1 cellular context compared by ENCODE assay signal in genomic region chr13:73879346-73880020, GRCh38.
A peak's percentile ranks its signal among the peaks of the same experiment; 100 is the strongest.
TF ChIP-seq lines count a peak whose summit lies in the region.

No MANE protein-coding gene starts in this region.

TF ChIP-seq in HEK293, 187 proteins besides CTCF, POLR2A, EP300 and RAD21 (continued from another document):
- peak; percentile 62 for TF ChIP-seq TRIM28 (IDR thresholded peaks at IDR 0.05; ENCODE audit: borderline replicate concordance, low read length)
- TF ChIP-seq GFI1B (tag by site-specific recombination; IDR thresholded peaks at IDR 0.05), result peak; percentile 90
- TF ChIP-seq ZNF645 (tag by site-specific recombination; IDR thresholded peaks at IDR 0.05), result no peak
- TF ChIP-seq ZNF324 (tag by site-specific recombination; IDR thresholded peaks at IDR 0.05), result no peak; the same call in 1 of the 2 replicates
- TF ChIP-seq ZNF24 (tag by site-specific recombination; IDR thresholded peaks at IDR 0.05), result peak; percentile 73
- TF ChIP-seq ZIC2 (tag by site-specific recombination; IDR thresholded peaks at IDR 0.05), result peak; percentile 16; the same call in 1 of the 2 replicates
- TF ChIP-seq GLIS1 (tag by site-specific recombination; IDR thresholded peaks at IDR 0.05), result peak; percentile 43; the same call in 1 of the 2 replicates
- 0 out of 2 replicates have a peak, but pooled peaks have one; percentile 13 for TF ChIP-seq KLF9 (tag by site-specific recombination; IDR thresholded peaks at IDR 0.05; ENCODE audit: low read depth)
- TF ChIP-seq ZNF274 (IDR thresholded peaks at IDR 0.05; ENCODE audit: low read length), result no peak
- no peak for TF ChIP-seq ZNF274 (tag by site-specific recombination; IDR thresholded peaks at IDR 0.05; ENCODE audit: borderline replicate concordance)
- 0 out of 2 replicates have a peak, but pooled peaks have one; percentile 31 for TF ChIP-seq ZNF561 (tag by site-specific recombination; IDR thresholded peaks at IDR 0.05; ENCODE audit: borderline replicate concordance)
- no peak for TF ChIP-seq ZNF658 (tag by site-specific recombination; IDR thresholded peaks at IDR 0.05)
- peak; percentile 86 for TF ChIP-seq OVOL3 (tag by site-specific recombination; IDR thresholded peaks at IDR 0.05)
- TF ChIP-seq ZNF280D (tag by site-specific recombination; IDR thresholded peaks at IDR 0.05), result no peak
- no peak for TF ChIP-seq EGR2 (tag by site-specific recombination; IDR thresholded peaks at IDR 0.05; ENCODE audit: low read depth)
- no peak for TF ChIP-seq ZNF548 (tag by site-specific recombination; IDR thresholded peaks at IDR 0.05)
- TF ChIP-seq KLF10 (tag by site-specific recombination; IDR thresholded peaks at IDR 0.05), result peak; percentile 41; the same call in 1 of the 2 replicates
- no peak for TF ChIP-seq ZNF223 (tag by site-specific recombination; IDR thresholded peaks at IDR 0.05)
- TF ChIP-seq ZNF155 (tag by site-specific recombination; IDR thresholded peaks at IDR 0.05), result no peak
- no peak for TF ChIP-seq ZNF529 (tag by site-specific recombination; IDR thresholded peaks at IDR 0.05; ENCODE audit: insufficient replicate concordance)
- TF ChIP-seq ZNF621 (tag by site-specific recombination; IDR thresholded peaks at IDR 0.05), result no peak
- no peak for TF ChIP-seq ZFP41 (tag by site-specific recombination; IDR thresholded peaks at IDR 0.05; ENCODE audit: borderline replicate concordance)
- TF ChIP-seq ZNF629 (tag by site-specific recombination; IDR thresholded peaks at IDR 0.05), result peak; percentile 84
- no peak for TF ChIP-seq ZBTB17 (tag by site-specific recombination; IDR thresholded peaks at IDR 0.05)
- peak; percentile 92 for TF ChIP-seq OSR2 (tag by site-specific recombination; IDR thresholded peaks at IDR 0.05)
- no peak for TF ChIP-seq ZNF112 (tag by site-specific recombination; IDR thresholded peaks at IDR 0.05)
- TF ChIP-seq ZNF169 (tag by site-specific recombination; IDR thresholded peaks at IDR 0.05), result no peak
- TF ChIP-seq PRDM1 (tag by site-specific recombination; IDR thresholded peaks at IDR 0.05), result no peak
- TF ChIP-seq ZNF391 (tag by site-specific recombination; IDR thresholded peaks at IDR 0.05; ENCODE audit: borderline replicate concordance, low read depth), result no peak
- no peak for TF ChIP-seq PBX3 (CRISPR knock-in tag; IDR thresholded peaks at IDR 0.05)
- peak; percentile 57; the same call in 1 of the 2 replicates for TF ChIP-seq ZNF2 (tag by site-specific recombination; IDR thresholded peaks at IDR 0.05)
- TF ChIP-seq ZNF138 (tag by site-specific recombination; IDR thresholded peaks at IDR 0.05; ENCODE audit: borderline replicate concordance), result no peak
- no peak for TF ChIP-seq ZNF830 (tag by site-specific recombination; IDR thresholded peaks at IDR 0.05; ENCODE audit: low read depth)
- no peak for TF ChIP-seq ZNF23 (tag by site-specific recombination; IDR thresholded peaks at IDR 0.05; ENCODE audit: borderline replicate concordance)
- peak; percentile 93 for TF ChIP-seq ZXDB (tag by site-specific recombination; IDR thresholded peaks at IDR 0.05)
- no peak for TF ChIP-seq ZNF221 (tag by site-specific recombination; IDR thresholded peaks at IDR 0.05; ENCODE audit: borderline replicate concordance)
- peak; percentile 68; the same call in 1 of the 2 replicates for TF ChIP-seq ZSCAN23 (tag by site-specific recombination; IDR thresholded peaks at IDR 0.05)
- TF ChIP-seq SP7 (tag by site-specific recombination; IDR thresholded peaks at IDR 0.05), result peak; percentile 98
- peak; percentile 80 for TF ChIP-seq KLF8 (tag by site-specific recombination; IDR thresholded peaks at IDR 0.05)
- TF ChIP-seq ZNF398 (tag by site-specific recombination; IDR thresholded peaks at IDR 0.05), result peak; percentile 45; the same call in 1 of the 2 replicates
- no peak for TF ChIP-seq KLF1 (tag by site-specific recombination; IDR thresholded peaks at IDR 0.05)
- peak; percentile 97 for TF ChIP-seq FEZF1 (tag by site-specific recombination; IDR thresholded peaks at IDR 0.05)
- no peak for TF ChIP-seq REPIN1 (tag by site-specific recombination; IDR thresholded peaks at IDR 0.05; ENCODE audit: low read depth)
- TF ChIP-seq ZNF214 (tag by site-specific recombination; IDR thresholded peaks at IDR 0.05; ENCODE audit: borderline replicate concordance), result no peak
- TF ChIP-seq GLI2 (tag by site-specific recombination; IDR thresholded peaks at IDR 0.05; ENCODE audit: borderline replicate concordance, low read depth), result peak; percentile 79; the same call in 1 of the 2 replicates
- peak; percentile 97 for TF ChIP-seq ZNF843 (tag by site-specific recombination; IDR thresholded peaks at IDR 0.05)
- TF ChIP-seq INSM2 (tag by site-specific recombination; IDR thresholded peaks at IDR 0.05), result peak; percentile 74
- no peak for TF ChIP-seq ZBTB20 (tag by site-specific recombination; IDR thresholded peaks at IDR 0.05)
- peak; percentile 71; the same call in 1 of the 2 replicates for TF ChIP-seq KLF7 (tag by site-specific recombination; IDR thresholded peaks at IDR 0.05; ENCODE audit: borderline replicate concordance)
- TF ChIP-seq PRDM10 (tag by site-specific recombination; IDR thresholded peaks at IDR 0.05), result peak; percentile 52
- TF ChIP-seq ZNF18 (tag by site-specific recombination; IDR thresholded peaks at IDR 0.05), result peak; percentile 49; the same call in 1 of the 2 replicates
- no peak for TF ChIP-seq ZNF707 (tag by site-specific recombination; IDR thresholded peaks at IDR 0.05)
- TF ChIP-seq BCL11B (tag by site-specific recombination; IDR thresholded peaks at IDR 0.05; ENCODE audit: low read depth), result peak; percentile 60; the same call in 1 of the 2 replicates
